ENCODE assay signal across 9 cellular contexts in genomic region chr6:35453236-35453635, GRCh38. TPM values are rescaled to one million over a fixed set of nuclear protein-coding genes. Genes with fewer than 3 reads are reported as not detected.
DNase-seq lines count a peak whose midpoint lies in the region; ATAC-seq, FAIRE-seq and TF ChIP-seq lines count a peak whose summit lies in the region.
"Had no signal": no experiment of that assay in that cellular context is flagged by ENCODE, and none has a peak within 500 bp of the region (broad histone marks: within the 10 kb centered on the region; RNA-seq: fewer than 3 reads in every experiment).

No MANE protein-coding gene starts in this region.

- 8 to 23% (median 18%) methylated on average over 3 of the region's 3 CpGs for WGBS in stomach, 5 donors

- no peak overlapping the region for H3K27ac ChIP-seq in WERI-Rb-1
- H3K27ac ChIP-seq in stomach: peak overlapping the region in 1 of 5 donors; percentile 88

- no peak for ATAC-seq in GM21825 (IDR thresholded peaks at IDR 0.05; ENCODE audit: unreplicated experiment)

- no peak for FAIRE-seq in D721Med (lab: Jason Lieb, UNC)
- FAIRE-seq: endometrium had no signal

- H3K27ac Mint-ChIP-seq in activated CD4-positive, alpha-beta T cell treated with anti-CD3 and anti-CD28 coated beads, Interleukin-2, amount 10 ng/mL, durations not matched to agents 7 days and 5 days: peak overlapping the region; percentile 9
- H3K27ac Mint-ChIP-seq in glutamatergic neuron (ENCODE audit: unreplicated experiment): peak overlapping the region; percentile 73

- peaks cover 13% of the 10 kb centered on the region for H3K36me3 Mint-ChIP-seq in activated CD4-positive, alpha-beta T cell treated with anti-CD3 and anti-CD28 coated beads, Interleukin-2, amount 10 ng/mL, durations not matched to agents 7 days and 5 days (ENCODE audit: low read depth)
- H3K36me3 Mint-ChIP-seq in glutamatergic neuron (ENCODE audit: unreplicated experiment): no peaks in the 10 kb centered on the region

- no peaks in the 10 kb centered on the region for H3K9me3 ChIP-seq in WERI-Rb-1 (ENCODE audit: severe bottlenecking)
- no peaks in the 10 kb centered on the region for H3K9me3 ChIP-seq in stomach

- no peaks in the 10 kb centered on the region for H3K9me3 Mint-ChIP-seq in activated CD4-positive, alpha-beta T cell treated with anti-CD3 and anti-CD28 coated beads, Interleukin-2, amount 10 ng/mL, durations not matched to agents 7 days and 5 days
- H3K9me3 Mint-ChIP-seq in glutamatergic neuron (ENCODE audit: unreplicated experiment): peaks cover 6% of the 10 kb centered on the region

- peaks cover 47% of the 10 kb centered on the region for H3K4me1 Mint-ChIP-seq in activated CD4-positive, alpha-beta T cell treated with anti-CD3 and anti-CD28 coated beads, Interleukin-2, amount 10 ng/mL, durations not matched to agents 7 days and 5 days
- H3K4me1 Mint-ChIP-seq in glutamatergic neuron (ENCODE audit: low read depth, unreplicated experiment): peaks cover 29% of the 10 kb centered on the region

- peaks cover 15 to 32% (median 25%) of the 10 kb centered on the region in 4 donors for H3K4me1 ChIP-seq in stomach

- peaks cover 9% of the 10 kb centered on the region for H3K27me3 Mint-ChIP-seq in activated CD4-positive, alpha-beta T cell treated with anti-CD3 and anti-CD28 coated beads, Interleukin-2, amount 10 ng/mL, durations not matched to agents 7 days and 5 days
- H3K27me3 Mint-ChIP-seq in glutamatergic neuron (ENCODE audit: unreplicated experiment): peaks cover 8% of the 10 kb centered on the region

- CTCF ChIA-PET in activated CD4-positive, alpha-beta T cell treated with anti-CD3 and anti-CD28 coated beads, Interleukin-2, amount 10 ng/mL, durations not matched to agents 7 days and 5 days (lab: Charles Lee): interaction anchor here (0.8 to 7.0 kb wide), 5 partner anchors 12 to 126 kb away, joined by 3 to 65 read pairs (median 4); partner anchors contain the start of gene PPARD

- TF ChIP-seq CTCF in WERI-Rb-1 (IDR thresholded peaks at IDR 0.05; ENCODE audit: low read depth, low read length) (no peak), glutamatergic neuron (IDR thresholded peaks at IDR 0.05; ENCODE audit: partially characterized antibody, unreplicated experiment) (no peak), stomach (IDR thresholded peaks at IDR 0.05) (no peak), D721Med (IDR thresholded peaks at IDR 0.05; ENCODE audit: insufficient read depth, missing control alignments) (no peak)

- intact Hi-C loops in stomach (cut with DNase I; ENCODE audit: low total_unique reads): loop anchor here (5.0 kb wide), 2 partner anchors 111 to 156 kb away; partner anchors contain the start of genes DEF6 and PPARD

- H3K27me3 ChIP-seq in WERI-Rb-1 (ENCODE audit: insufficient read depth, low read depth, severe bottlenecking) (no peaks in the 10 kb centered on the region), stomach (no peaks in the 10 kb centered on the region)

- POLR2A ChIA-PET in activated CD4-positive, alpha-beta T cell treated with anti-CD3 and anti-CD28 coated beads, Interleukin-2, amount 10 ng/mL, durations not matched to agents 7 days and 5 days (lab: Charles Lee): no interaction called here

- no peak for DNase-seq in activated CD4-positive, alpha-beta T cell treated with anti-CD3 and anti-CD28 coated beads, Interleukin-2, amount 10 ng/mL, durations not matched to agents 7 days and 5 days
- no peak for DNase-seq in activated CD4-positive, alpha-beta T cell treated with anti-CD3 and anti-CD28 coated beads, Interleukin-2, amount 50 U/mL, for 4 hours
- no peak for DNase-seq in WERI-Rb-1
- DNase-seq in glutamatergic neuron: no peak
- no peak for DNase-seq in stomach
- no peak for DNase-seq in D721Med (ENCODE audit: insufficient read length, low spot score)
- DNase-seq in activated effector memory CD4-positive, alpha-beta T cell treated with Interleukin-2 at 50 U/mL for 16 hours: no peak

- TF ChIP-seq POLR2A in stomach (IDR thresholded peaks at IDR 0.05): no peak

- H3K4me3 ChIP-seq in WERI-Rb-1 (ENCODE audit: low read depth, low read length) (peak overlapping the region; percentile 77), stomach (peak overlapping the region; percentile 58 to 78 (median 71))

- H3K36me3 ChIP-seq in WERI-Rb-1: peaks cover 34% of the 10 kb centered on the region
- peaks cover 0 to 29% (median 23%) of the 10 kb centered on the region in 4 donors for H3K36me3 ChIP-seq in stomach

- no peak for TF ChIP-seq EP300 in stomach (IDR thresholded peaks at IDR 0.05)

- peak overlapping the region; percentile 74 for H3K4me3 Mint-ChIP-seq in activated CD4-positive, alpha-beta T cell treated with anti-CD3 and anti-CD28 coated beads, Interleukin-2, amount 10 ng/mL, durations not matched to agents 7 days and 5 days
- H3K4me3 Mint-ChIP-seq in glutamatergic neuron (ENCODE audit: unreplicated experiment): peak overlapping the region; percentile 82

RNA-seq across cellular contexts. Expression of gene FANCE, which starts 1.1 kb away (rescaled TPM):
- 10 to 100 TPM; 11.7 to 13.0 TPM for total RNA-seq in activated CD4-positive, alpha-beta T cell treated with anti-CD3 and anti-CD28 coated beads, Interleukin-2, amount 10 ng/mL, durations not matched to agents 7 days and 5 days
- total RNA-seq in glutamatergic neuron (ENCODE audit: unreplicated experiment): 33.4 TPM
- total RNA-seq in stomach: 1 to 10 TPM; 1.3 to 8.3 (median 3.5) TPM
- polyA plus RNA-seq in stomach: 1 to 10 TPM; 3.1 to 4.9 (median 3.2) TPM

RNA-seq across cellular contexts. Expression of gene RPL10A, which starts 15.0 kb away (rescaled TPM):
- total RNA-seq in activated CD4-positive, alpha-beta T cell treated with anti-CD3 and anti-CD28 coated beads, Interleukin-2, amount 10 ng/mL, durations not matched to agents 7 days and 5 days: 1,000 to 10,000 TPM; 1,411 to 1,499 TPM
- total RNA-seq in glutamatergic neuron (ENCODE audit: unreplicated experiment) (690 TPM), stomach (1,000 to 10,000 TPM in 3 of 5 donors, 100 to 1,000 TPM in 2; 584 to 2,035 (median 1,370) TPM)
- 1,000 to 10,000 TPM; 1,897 to 2,710 (median 2,028) TPM for polyA plus RNA-seq in stomach

RNA-seq across cellular contexts. Expression of gene TEAD3, which starts 43.6 kb away (rescaled TPM):
- total RNA-seq in activated CD4-positive, alpha-beta T cell treated with anti-CD3 and anti-CD28 coated beads, Interleukin-2, amount 10 ng/mL, durations not matched to agents 7 days and 5 days: under 1 TPM; 0.07 to 0.12 TPM
- total RNA-seq in glutamatergic neuron (ENCODE audit: unreplicated experiment) (50.0 TPM), stomach (10 to 100 TPM; 13.0 to 49.1 (median 19.1) TPM)
- polyA plus RNA-seq in stomach: 10 to 100 TPM; 18.4 to 31.0 (median 18.6) TPM

RNA-seq across cellular contexts. Expression of gene TULP1, which starts 59.5 kb away (rescaled TPM):
- total RNA-seq in activated CD4-positive, alpha-beta T cell treated with anti-CD3 and anti-CD28 coated beads, Interleukin-2, amount 10 ng/mL, durations not matched to agents 7 days and 5 days: not detected
- total RNA-seq in glutamatergic neuron (ENCODE audit: unreplicated experiment) (not detected), stomach (not detected)
- polyA plus RNA-seq in stomach: under 1 TPM in 1 of 3 donors, not detected in 2; 0.05 TPM

Comparison
In these comparisons a context has a peak if more than half of its experiments do, and no peak if none do; other contexts are left out.
1. RNA of gene TEAD3, which starts 43.6 kb away (total RNA-seq): 50.0 TPM in glutamatergic neuron (single experiment) and 13.0 to 49.1 TPM in stomach; 0.07 to 0.12 TPM in activated CD4-positive, alpha-beta T cell treated with anti-CD3 and anti-CD28 coated beads, Interleukin-2, amount 10 ng/mL, durations not matched to agents 7 days and 5 days; every median in the first group is over 10 times any median in the second.